ENCODE assay signal across 1 cellular context in the genomic region with DNA sequence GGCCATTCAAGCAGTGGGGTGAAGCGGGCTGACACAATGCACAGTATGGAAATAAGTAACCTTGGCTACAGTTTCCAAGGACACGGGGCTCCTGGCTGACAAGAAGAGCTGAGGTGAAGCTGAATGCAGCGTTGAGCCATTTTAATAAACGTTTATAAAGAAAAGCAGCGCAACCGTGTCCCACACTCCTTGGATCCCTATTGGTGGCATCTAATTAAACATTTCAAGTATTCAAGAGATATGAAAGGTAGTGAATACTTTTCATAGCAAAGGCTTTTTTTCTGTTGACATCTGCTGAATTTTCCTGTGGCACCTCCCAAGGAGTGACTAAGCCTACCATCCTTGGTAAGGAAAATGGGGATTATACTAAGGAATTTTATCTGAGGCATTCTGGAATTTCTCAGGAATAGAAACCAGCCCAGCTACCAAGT.
TF ChIP-seq lines count a peak whose summit lies in the region.

No MANE protein-coding gene starts in this region.

TF ChIP-seq in IMR-90, 13 proteins besides CTCF, POLR2A, EP300 and RAD21:
- no peak for TF ChIP-seq NFE2L2 (IDR thresholded peaks at IDR 0.05; ENCODE audit: low read depth, low read length)
- TF ChIP-seq MXI1 (IDR thresholded peaks at IDR 0.05; ENCODE audit: borderline replicate concordance, low read depth, low read length): no peak
- TF ChIP-seq FOS (IDR thresholded peaks at IDR 0.05; ENCODE audit: low read depth, low read length): no peak
- TF ChIP-seq BHLHE40 (IDR thresholded peaks at IDR 0.05; ENCODE audit: low read depth, low read length): no peak
- TF ChIP-seq ELK1 (IDR thresholded peaks at IDR 0.05; ENCODE audit: borderline replicate concordance, low read depth, low read length): no peak
- no peak for TF ChIP-seq RCOR1 (IDR thresholded peaks at IDR 0.05; ENCODE audit: insufficient replicate concordance, low read length)
- TF ChIP-seq RFX5 (IDR thresholded peaks at IDR 0.05; ENCODE audit: low read depth, low read length): no peak
- no peak for TF ChIP-seq CEBPB (IDR thresholded peaks at IDR 0.05; ENCODE audit: low read depth, low read length)
- TF ChIP-seq, protein P1, sequence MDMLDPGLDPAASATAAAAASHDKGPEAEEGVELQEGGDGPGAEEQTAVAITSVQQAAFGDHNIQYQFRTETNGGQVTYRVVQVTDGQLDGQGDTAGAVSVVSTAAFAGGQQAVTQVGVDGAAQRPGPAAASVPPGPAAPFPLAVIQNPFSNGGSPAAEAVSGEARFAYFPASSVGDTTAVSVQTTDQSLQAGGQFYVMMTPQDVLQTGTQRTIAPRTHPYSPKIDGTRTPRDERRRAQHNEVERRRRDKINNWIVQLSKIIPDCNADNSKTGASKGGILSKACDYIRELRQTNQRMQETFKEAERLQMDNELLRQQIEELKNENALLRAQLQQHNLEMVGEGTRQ (IDR thresholded peaks at IDR 0.05; ENCODE audit: low read depth, low read length): no peak
- TF ChIP-seq SMC3 (IDR thresholded peaks at IDR 0.05; ENCODE audit: low read depth, low read length): no peak
- TF ChIP-seq CHD1 (IDR thresholded peaks at IDR 0.05; ENCODE audit: low read depth, low read length): no peak
- TF ChIP-seq MAZ (IDR thresholded peaks at IDR 0.05; ENCODE audit: borderline replicate concordance, low read depth, low read length): no peak
- TF ChIP-seq MAFK (IDR thresholded peaks at IDR 0.05; ENCODE audit: low read depth, low read length): no peak
TF ChIP-seq in IMR-90: peak in this region for 0.
